10 cellular contexts compared by ENCODE assay signal in genomic region chr5:120096413-120096812, GRCh38.
DNase-seq lines count a peak whose midpoint lies in the region; ATAC-seq, FAIRE-seq and TF ChIP-seq lines count a peak whose summit lies in the region.
"Had no signal": no experiment of that assay in that cellular context is flagged by ENCODE, and none has a peak within 500 bp of the region (broad histone marks: within the 10 kb centered on the region; RNA-seq: fewer than 3 reads in every experiment).

No MANE protein-coding gene starts in this region.

- H3K4me3 ChIP-seq in A549 (no peak overlapping the region; the same call in 2 of the 3 replicates), MM.1S (ENCODE audit: low read length) (peak overlapping the region; percentile 26; the same call in 1 of the 2 replicates), mesendoderm (ENCODE audit: low read length) (no peak overlapping the region)

- no peak overlapping the region for H4K5ac ChIP-seq in mesendoderm (ENCODE audit: low read length)

- ATAC-seq in A549 (peak; percentile 60 to 70; a peak in 4 of 6 replicates), GM21367 (IDR thresholded peaks at IDR 0.05; ENCODE audit: unreplicated experiment) (peak; percentile 50)
- no peak for ATAC-seq in naive thymus-derived CD8-positive, alpha-beta T cell
- ATAC-seq: Right ventricle myocardium inferior had no signal

- H4K8ac ChIP-seq in mesendoderm (ENCODE audit: low read depth, low read length): no peak overlapping the region

- no peak overlapping the region for H3K4ac ChIP-seq in mesendoderm (ENCODE audit: low read depth, low read length)

- CTCF ChIA-PET in A549 (lab: Yijun Ruan, JAX) (no interaction called here), HEK293T (lab: Yijun Ruan, JAX) (no interaction called here)

- peak overlapping the region in 1 of 10 donors; percentile 16 for H3K4me3 Mint-ChIP-seq in naive thymus-derived CD8-positive, alpha-beta T cell

- H2BK120ac ChIP-seq in mesendoderm (ENCODE audit: low read depth, low read length): no peak overlapping the region

- H2BK15ac ChIP-seq in mesendoderm (replicated peaks; ENCODE audit: low read depth): no peak overlapping the region

- H3K79me2 ChIP-seq in MM.1S (ENCODE audit: low read length) (no peaks in the 10 kb centered on the region), mesendoderm (ENCODE audit: control insufficient read depth, insufficient read depth, low read length) (no peaks in the 10 kb centered on the region)
- H3K79me2 ChIP-seq: parathyroid adenoma had no signal

- H3K27ac Mint-ChIP-seq in naive thymus-derived CD8-positive, alpha-beta T cell: no peak overlapping the region

- no peak overlapping the region for H3K9ac ChIP-seq in MM.1S (ENCODE audit: low read length)
- H3K9ac ChIP-seq in mesendoderm (ENCODE audit: low read length): no peak overlapping the region
- H3K9ac ChIP-seq: parathyroid adenoma had no signal

- no peak for TF ChIP-seq EP300 in A549 (IDR thresholded peaks at IDR 0.05)

- no peak overlapping the region for H3K23ac ChIP-seq in mesendoderm (ENCODE audit: low read length)

- no peak overlapping the region for H3K18ac ChIP-seq in mesendoderm (ENCODE audit: low read length)

- H3K4me2 ChIP-seq in A549 (peak overlapping the region; percentile 69), MM.1S (ENCODE audit: low read depth, low read length) (peak overlapping the region; percentile 38), mesendoderm (ENCODE audit: low read length) (no peak overlapping the region)

- no peaks in the 10 kb centered on the region for H4K20me1 ChIP-seq in MM.1S (ENCODE audit: insufficient read depth, low read length)

- peak in 1 of 2 experiments; percentile 23 for DNase-seq in A549 (ENCODE audit: low read depth in 1 of 2, low spot score in 1 of 2)
- DNase-seq in MM.1S: peak; percentile 49
- DNase-seq in fibroblast of gingiva (ENCODE audit: low read depth): peak; percentile 7
- no peak for DNase-seq in HEK293T (ENCODE audit: extremely low spot score)
- DNase-seq in naive thymus-derived CD8-positive, alpha-beta T cell: no peak
- no peak for DNase-seq in midbrain (lab: John Stamatoyannopoulos, UW)
- no peak for DNase-seq in mesendoderm

- H3F3A ChIP-seq in MM.1S (ENCODE audit: insufficient read depth, low read length): no peaks in the 10 kb centered on the region

- TF ChIP-seq CTCF in A549 (IDR thresholded peaks at IDR 0.05) (no peak), MM.1S (IDR thresholded peaks at IDR 0.05; ENCODE audit: low read length) (no peak)

- TF ChIP-seq POLR2A in A549 (IDR thresholded peaks at IDR 0.05; ENCODE audit: low read length): no peak

- H2BK5ac ChIP-seq in mesendoderm (ENCODE audit: low read length): no peak overlapping the region

- H3K4me1 Mint-ChIP-seq in naive thymus-derived CD8-positive, alpha-beta T cell: peaks cover 0 to 7% (median 0%) of the 10 kb centered on the region in 4 donors

- 6% methylated on average over 3 of the region's 3 CpGs for WGBS in A549 (ENCODE audit: missing lambda C conversion rate)
- WGBS in mesendoderm (ENCODE audit: extremely low coverage, insufficient coverage, low lambda C conversion rate): no CpG with 5 or more reads among the region's 3 CpGs

- H3K79me1 ChIP-seq in mesendoderm (ENCODE audit: low read length): no peaks in the 10 kb centered on the region

- H3K27me3 Mint-ChIP-seq in naive thymus-derived CD8-positive, alpha-beta T cell: peaks cover 0 to 3% (median 0%) of the 10 kb centered on the region in 5 donors

- no peak for TF ChIP-seq RAD21 in A549 (conservative IDR thresholded peaks at IDR 0.05 in 1 of 2, IDR thresholded peaks at IDR 0.05 in 1 of 2)

- no peaks in the 10 kb centered on the region for H3K9me3 Mint-ChIP-seq in naive thymus-derived CD8-positive, alpha-beta T cell

- FAIRE-seq in A549 (lab: Jason Lieb, UNC): no peak

- H2AK5ac ChIP-seq in mesendoderm (ENCODE audit: low read length): no peak overlapping the region

- H2AFZ ChIP-seq in MM.1S (ENCODE audit: low read length): 0 out of 2 replicates have a peak overlapping the region, but pooled peaks have one; percentile 46
- H2AFZ ChIP-seq: parathyroid adenoma had no signal

- H3K4me1 ChIP-seq in A549 (peaks cover 11% of the 10 kb centered on the region; the same call in 2 of the 3 replicates), MM.1S (ENCODE audit: low read length) (peaks cover 3% of the 10 kb centered on the region; the same call in 1 of the 2 replicates), mesendoderm (ENCODE audit: control insufficient read depth, low read depth, low read length) (no peaks in the 10 kb centered on the region)
- H3K4me1 ChIP-seq: parathyroid adenoma had no signal

- no peaks in the 10 kb centered on the region for H3K9me2 ChIP-seq in MM.1S (replicated peaks; ENCODE audit: insufficient read depth, low read length)

- H3K27me3 ChIP-seq in MM.1S (replicated peaks; ENCODE audit: insufficient read depth, low read length) (no peaks in the 10 kb centered on the region), mesendoderm (ENCODE audit: insufficient read depth, low read length, poor library complexity) (no peaks in the 10 kb centered on the region)

- H3K36me3 ChIP-seq in MM.1S (replicated peaks; ENCODE audit: insufficient read depth, low read length): no peaks in the 10 kb centered on the region
- no peaks in the 10 kb centered on the region for H3K36me3 ChIP-seq in mesendoderm (ENCODE audit: control insufficient read depth, insufficient read depth, low read length)

- POLR2A ChIA-PET in A549 (lab: Yijun Ruan, JAX): no interaction called here
- POLR2A ChIA-PET in HEK293T (lab: Yijun Ruan, JAX): no interaction called here
- POLR2A ChIA-PET in naive thymus-derived CD8-positive, alpha-beta T cell (lab: Charles Lee): no interaction called here

- no peak overlapping the region for H3K56ac ChIP-seq in mesendoderm (ENCODE audit: low read length)

- no peaks in the 10 kb centered on the region for H3K36me3 Mint-ChIP-seq in naive thymus-derived CD8-positive, alpha-beta T cell

- H3K9me3 ChIP-seq in A549 (no peaks in the 10 kb centered on the region), MM.1S (replicated peaks; ENCODE audit: insufficient read depth, low read length) (no peaks in the 10 kb centered on the region)

- no peak overlapping the region for H3K27ac ChIP-seq in A549
- H3K27ac ChIP-seq in MM.1S (ENCODE audit: low read length): no peak overlapping the region
- no peak overlapping the region for H3K27ac ChIP-seq in mesendoderm (ENCODE audit: low read depth, low read length)
- H3K27ac ChIP-seq: parathyroid adenoma had no signal

TF ChIP-seq in A549, 52 proteins besides CTCF, POLR2A, EP300 and RAD21:
- no peak for TF ChIP-seq EHMT2 (IDR thresholded peaks at IDR 0.05; ENCODE audit: low read depth)
- TF ChIP-seq FOSL2 (IDR thresholded peaks at IDR 0.05): no peak
- TF ChIP-seq FOSL2 (CRISPR knock-in tag; IDR thresholded peaks at IDR 0.05): peak; percentile 67
- no peak for TF ChIP-seq MYC (IDR thresholded peaks at IDR 0.05; ENCODE audit: borderline replicate concordance, low read length)

TF ChIP-seq in HEK293T, 16 proteins besides CTCF, POLR2A, EP300 and RAD21:
- TF ChIP-seq FOXM1 (IDR thresholded peaks at IDR 0.05; ENCODE audit: borderline replicate concordance): no peak
- no peak for TF ChIP-seq CTBP1 (IDR thresholded peaks at IDR 0.05; ENCODE audit: borderline replicate concordance)
- TF ChIP-seq HDGF (IDR thresholded peaks at IDR 0.05; ENCODE audit: borderline replicate concordance): no peak
- TF ChIP-seq NFRKB (IDR thresholded peaks at IDR 0.05): no peak
- TF ChIP-seq FOXK2 (IDR thresholded peaks at IDR 0.05): no peak
- TF ChIP-seq LEF1 (IDR thresholded peaks at IDR 0.05; ENCODE audit: borderline replicate concordance): no peak
- no peak for TF ChIP-seq FOXA1 (IDR thresholded peaks at IDR 0.05)
- TF ChIP-seq L3MBTL2 (conservative IDR thresholded peaks at IDR 0.05): no peak
- TF ChIP-seq BHLHE40 (IDR thresholded peaks at IDR 0.05; ENCODE audit: borderline replicate concordance): no peak
- TF ChIP-seq ELF4 (IDR thresholded peaks at IDR 0.05): no peak
- no peak for TF ChIP-seq SUZ12 (IDR thresholded peaks at IDR 0.05)
- TF ChIP-seq PKNOX1 (IDR thresholded peaks at IDR 0.05): no peak
- TF ChIP-seq SP1 (IDR thresholded peaks at IDR 0.05): no peak

Comparison
In these comparisons a context has a peak if more than half of its experiments do, and no peak if none do; other contexts are left out.
1. ATAC-seq: peak in A549 (2 of 2) and GM21367 (single experiment); none in naive thymus-derived CD8-positive, alpha-beta T cell (0 of 2).
2. DNase-seq: peak in MM.1S (single experiment) and fibroblast of gingiva (single experiment); none in HEK293T (single experiment), naive thymus-derived CD8-positive, alpha-beta T cell (0 of 10), midbrain (single experiment) and mesendoderm (single experiment).